38 cellular contexts compared by ENCODE assay signal in genomic region chr17:73471924-73472323, GRCh38.
"Had no signal": no experiment of that assay in that cellular context is flagged by ENCODE, and none has a peak within 500 bp of the region (broad histone marks: within the 10 kb centered on the region; RNA-seq: fewer than 3 reads in every experiment).

No MANE protein-coding gene starts in this region.

- H3K27me3 ChIP-seq: adrenal gland, ascending aorta, brain microvascular endothelial cell, cardiac muscle cell had no signal

- H3K27ac ChIP-seq: adrenal gland, ascending aorta, body of pancreas, brain microvascular endothelial cell, breast epithelium, cardiac muscle cell had no signal

- FAIRE-seq: astrocyte had no signal

- H3K4me1 ChIP-seq: breast epithelium had no signal

- H3K4me1 Mint-ChIP-seq: activated naive CD4-positive, alpha-beta T cell treated with anti-CD3 and anti-CD28 coated beads, Interleukin-2, amount 10 ng/mL, durations not matched to agents 7 days and 5 days; activated T-helper 17 cell treated with anti-CD3 and anti-CD28 coated beads, Interleukin-2, amount 50 U/mL, for 72 hours; central memory CD8-positive, alpha-beta T cell had no signal

- H3K9me3 ChIP-seq: adrenal gland, ascending aorta, body of pancreas, breast epithelium had no signal

- H3K4me3 Mint-ChIP-seq: activated naive CD4-positive, alpha-beta T cell treated with anti-CD3 and anti-CD28 coated beads for 36 hours; activated naive CD4-positive, alpha-beta T cell treated with anti-CD3 and anti-CD28 coated beads, Interleukin-2, amount 10 ng/mL, durations not matched to agents 7 days and 5 days; activated naive CD4-positive, alpha-beta T cell treated with anti-CD3 and anti-CD28 coated beads, Interleukin-2, amount 50 U/mL, for 24 hours; activated naive CD8-positive, alpha-beta T cell; activated naive CD8-positive, alpha-beta T cell treated with anti-CD3 and anti-CD28 coated beads for 36 hours; activated naive CD8-positive, alpha-beta T cell treated with anti-CD3 and anti-CD28 coated beads, Interleukin-2, amount 10 ng/mL, durations not matched to agents 7 days and 5 days; activated naive CD8-positive, alpha-beta T cell treated with anti-CD3 and anti-CD28 coated beads, Interleukin-2, amount 50 U/mL, for 24 hours; activated T-cell treated with anti-CD3 and anti-CD28 coated beads, Interleukin-2, amount 50 U/mL, for 24 hours; activated T-cell treated with anti-CD3 and anti-CD28 coated beads, Interleukin-2, amount 50 U/mL, for 4 hours; activated T-cell treated with anti-CD3 and anti-CD28 coated beads, Interleukin-2, amount 50 U/mL, for 72 hours; activated T-helper 1 cell treated with anti-CD3 and anti-CD28 coated beads, Interleukin-12 subunit alpha, Interleukin-12 subunit beta, Interleukin-2, Interleukin-4 antibody, amounts not matched to agents 30 ng/mL and 10 ng/mL and 1 ng/mL, durations not matched to agents 14 hours and 24 hours and 36 hours; activated T-helper 17 cell treated with anti-CD3 and anti-CD28 coated beads, Interleukin-2, amount 50 U/mL, for 72 hours; brain; central memory CD8-positive, alpha-beta T cell had no signal

- H3K27ac Mint-ChIP-seq: activated naive CD4-positive, alpha-beta T cell treated with anti-CD3 and anti-CD28 coated beads for 36 hours; activated naive CD4-positive, alpha-beta T cell treated with anti-CD3 and anti-CD28 coated beads, Interleukin-2, amount 10 ng/mL, durations not matched to agents 7 days and 5 days; activated naive CD4-positive, alpha-beta T cell treated with anti-CD3 and anti-CD28 coated beads, Interleukin-2, amount 50 U/mL, for 72 hours; activated naive CD8-positive, alpha-beta T cell; activated naive CD8-positive, alpha-beta T cell treated with anti-CD3 and anti-CD28 coated beads for 36 hours; activated naive CD8-positive, alpha-beta T cell treated with anti-CD3 and anti-CD28 coated beads, Interleukin-2, amount 10 ng/mL, durations not matched to agents 7 days and 5 days; activated naive CD8-positive, alpha-beta T cell treated with anti-CD3 and anti-CD28 coated beads, Interleukin-2, amount 50 U/mL, for 24 hours; activated T-cell treated with anti-CD3 and anti-CD28 coated beads, Interleukin-2, amount 50 U/mL, for 24 hours; activated T-cell treated with anti-CD3 and anti-CD28 coated beads, Interleukin-2, amount 50 U/mL, for 72 hours; activated T-helper 1 cell treated with anti-CD3 and anti-CD28 coated beads, Interleukin-12 subunit alpha, Interleukin-12 subunit beta, Interleukin-2, Interleukin-4 antibody, amounts not matched to agents 30 ng/mL and 10 ng/mL and 1 ng/mL, durations not matched to agents 14 hours and 24 hours and 36 hours; activated T-helper 17 cell treated with anti-CD3 and anti-CD28 coated beads, Interleukin-2, amount 50 U/mL, for 72 hours; activated T-helper 2 cell treated with anti-CD3 and anti-CD28 coated beads, Interferon-gamma antibody, Interleukin-2, Interleukin-4, amounts not matched to agents 10 μg/mL and 5 μg/mL and 100 μg/mL, durations not matched to agents 14 hours and 24 hours and 36 hours; brain had no signal

- H3K36me3 Mint-ChIP-seq: activated naive CD8-positive, alpha-beta T cell treated with anti-CD3 and anti-CD28 coated beads for 36 hours had no signal

- H3K36me3 ChIP-seq: adrenal gland, ascending aorta, brain microvascular endothelial cell, breast epithelium, cardiac muscle cell had no signal

- ATAC-seq: activated naive CD4-positive, alpha-beta T cell treated with anti-CD3 and anti-CD28 coated beads, Interleukin-2, amount 50 U/mL, for 72 hours; activated naive CD8-positive, alpha-beta T cell treated with anti-CD3 and anti-CD28 coated beads, Interleukin-2, amount 50 U/mL, for 24 hours; activated T-cell treated with anti-CD3 and anti-CD28 coated beads, Interleukin-2, amount 50 U/mL, for 4 hours; activated T-cell treated with anti-CD3 and anti-CD28 coated beads, Interleukin-2, amount 50 U/mL, for 72 hours; activated T-helper 17 cell treated with anti-CD3 and anti-CD28 coated beads, Interleukin-2, amount 50 U/mL, for 72 hours; body of pancreas had no signal

- H3K27me3 Mint-ChIP-seq: activated naive CD4-positive, alpha-beta T cell treated with anti-CD3 and anti-CD28 coated beads, Interleukin-2, amount 50 U/mL, for 24 hours; activated naive CD8-positive, alpha-beta T cell; activated naive CD8-positive, alpha-beta T cell treated with anti-CD3 and anti-CD28 coated beads for 36 hours; activated naive CD8-positive, alpha-beta T cell treated with anti-CD3 and anti-CD28 coated beads, Interleukin-2, amount 10 ng/mL, durations not matched to agents 7 days and 5 days; activated naive CD8-positive, alpha-beta T cell treated with anti-CD3 and anti-CD28 coated beads, Interleukin-2, amount 50 U/mL, for 24 hours; activated T-cell treated with anti-CD3 and anti-CD28 coated beads, Interleukin-2, amount 50 U/mL, for 24 hours; activated T-helper 17 cell treated with anti-CD3 and anti-CD28 coated beads, Interleukin-2, amount 50 U/mL, for 72 hours; brain had no signal

- DNase-seq: activated effector memory CD4-positive, alpha-beta T cell treated with anti-CD3 and anti-CD28 coated beads, Interleukin-2, amount 50 U/mL, for 16 hours; activated effector memory CD4-positive, alpha-beta T cell treated with Interleukin-2 at 50 U/mL for 16 hours; activated gamma-delta T cell; activated gamma-delta T cell treated with Interleukin-2 at 50 U/mL for 16 hours; activated naive CD4-positive, alpha-beta T cell; activated naive CD4-positive, alpha-beta T cell treated with anti-CD3 and anti-CD28 coated beads for 36 hours; activated naive CD4-positive, alpha-beta T cell treated with anti-CD3 and anti-CD28 coated beads, Interleukin-2, amount 10 ng/mL, durations not matched to agents 7 days and 5 days; activated naive CD4-positive, alpha-beta T cell treated with anti-CD3 and anti-CD28 coated beads, Interleukin-2, amount 50 U/mL, for 16 hours; activated naive CD4-positive, alpha-beta T cell treated with Interleukin-2 at 50 U/mL for 16 hours; activated naive CD8-positive, alpha-beta T cell treated with anti-CD3 and anti-CD28 coated beads for 36 hours; activated naive CD8-positive, alpha-beta T cell treated with anti-CD3 and anti-CD28 coated beads, Interleukin-2, amount 10 ng/mL, durations not matched to agents 7 days and 5 days; activated naive CD8-positive, alpha-beta T cell treated with anti-CD3 and anti-CD28 coated beads, Interleukin-2, amount 50 U/mL, for 24 hours; activated T-cell treated with anti-CD3 and anti-CD28 coated beads, Interleukin-2, amount 50 U/mL, for 1 hour; activated T-cell treated with anti-CD3 and anti-CD28 coated beads, Interleukin-2, amount 50 U/mL, for 24 hours; activated T-cell treated with anti-CD3 and anti-CD28 coated beads, Interleukin-2, amount 50 U/mL, for 4 hours; activated T-cell treated with anti-CD3 and anti-CD28 coated beads, Interleukin-2, amount 50 U/mL, for 48 hours; activated T-cell treated with anti-CD3 and anti-CD28 coated beads, Interleukin-2, amount 50 U/mL, for 72 hours; adrenal gland; amniotic stem cell; amygdala; aorta; body of pancreas; brain microvascular endothelial cell; caudate nucleus; central memory CD4-positive, alpha-beta T cell; cerebellar nuclear complex had no signal

- H3K9me3 Mint-ChIP-seq: activated naive CD4-positive, alpha-beta T cell treated with anti-CD3 and anti-CD28 coated beads for 36 hours; activated naive CD4-positive, alpha-beta T cell treated with anti-CD3 and anti-CD28 coated beads, Interleukin-2, amount 50 U/mL, for 24 hours; activated naive CD8-positive, alpha-beta T cell treated with anti-CD3 and anti-CD28 coated beads, Interleukin-2, amount 50 U/mL, for 24 hours; activated T-cell treated with anti-CD3 and anti-CD28 coated beads, Interleukin-2, amount 50 U/mL, for 24 hours; activated T-helper 1 cell treated with anti-CD3 and anti-CD28 coated beads, Interleukin-12 subunit alpha, Interleukin-12 subunit beta, Interleukin-2, Interleukin-4 antibody, amounts not matched to agents 30 ng/mL and 10 ng/mL and 1 ng/mL, durations not matched to agents 14 hours and 24 hours and 36 hours; activated T-helper 17 cell treated with anti-CD3 and anti-CD28 coated beads, Interleukin-2, amount 50 U/mL, for 72 hours; activated T-helper 2 cell treated with anti-CD3 and anti-CD28 coated beads, Interferon-gamma antibody, Interleukin-2, Interleukin-4, amounts not matched to agents 10 μg/mL and 5 μg/mL and 100 μg/mL, durations not matched to agents 14 hours and 24 hours and 36 hours; central memory CD8-positive, alpha-beta T cell had no signal

- H3K4me3 ChIP-seq: adrenal gland, ascending aorta, body of pancreas, breast epithelium, cardiac muscle cell had no signal
